In the genomic region with DNA sequence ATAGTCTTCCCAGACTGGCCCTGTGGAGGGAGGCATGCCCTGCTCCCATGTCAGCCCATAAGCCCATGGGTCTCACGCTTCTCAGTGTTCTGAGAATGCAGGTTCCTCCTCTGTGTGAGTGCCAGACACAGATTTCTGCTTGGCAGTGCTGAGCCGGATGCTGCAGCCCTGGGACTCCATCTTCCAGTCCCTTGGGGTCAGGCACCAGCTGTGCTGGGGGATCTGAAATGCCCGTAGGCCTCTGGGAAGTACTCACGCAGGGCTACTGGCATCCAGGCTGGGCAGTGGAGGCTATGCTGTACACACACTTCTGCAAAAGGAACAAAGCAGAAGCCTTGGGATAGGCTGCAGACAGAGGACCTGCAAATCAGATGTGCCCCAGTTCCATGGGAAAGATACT, we compare ENCODE assay signal across 18 cellular contexts.
DNase-seq lines count a peak whose midpoint lies in the region; ATAC-seq and TF ChIP-seq lines count a peak whose summit lies in the region.
"Had no signal": no experiment of that assay in that cellular context is flagged by ENCODE, and none has a peak within 500 bp of the region (broad histone marks: within the 10 kb centered on the region; RNA-seq: fewer than 3 reads in every experiment).

No MANE protein-coding gene starts in this region.

- H3K4me1 Mint-ChIP-seq in glutamatergic neuron (ENCODE audit: low read depth, unreplicated experiment) = peaks cover 2% of the 10 kb centered on the region
- H3K4me1 Mint-ChIP-seq in stimulated activated memory B cell treated with anti-CD40 and anti-IgM and Interleukin-4, amounts not matched to agents 10 μg/mL and 1 μg/mL and 100 μg/mL, for 72 hours = no peaks in the 10 kb centered on the region
- H3K4me1 Mint-ChIP-seq in activated CD8-positive, alpha-beta T cell treated with anti-CD3 and anti-CD28 coated beads, Interleukin-2, amount 10 ng/mL, durations not matched to agents 7 days and 5 days (ENCODE audit: low read depth) = no peaks in the 10 kb centered on the region
- H3K4me1 Mint-ChIP-seq: CD4-positive, CD25-positive, alpha-beta regulatory T cell had no signal

- no peak overlapping the region for H3K27ac Mint-ChIP-seq in glutamatergic neuron (ENCODE audit: unreplicated experiment)
- no peak overlapping the region for H3K27ac Mint-ChIP-seq in stimulated activated memory B cell treated with anti-CD40 and anti-IgM and Interleukin-4, amounts not matched to agents 10 μg/mL and 1 μg/mL and 100 μg/mL, for 72 hours
- no peak overlapping the region for H3K27ac Mint-ChIP-seq in activated CD8-positive, alpha-beta T cell treated with anti-CD3 and anti-CD28 coated beads, Interleukin-2, amount 10 ng/mL, durations not matched to agents 7 days and 5 days
- H3K27ac Mint-ChIP-seq: CD4-positive, CD25-positive, alpha-beta regulatory T cell; CD8-positive, alpha-beta T cell had no signal

- H3K23ac ChIP-seq in neuronal stem cell (ENCODE audit: low read depth, low read length, poor library complexity) = no peak overlapping the region

- POLR2A ChIA-PET in activated CD8-positive, alpha-beta T cell treated with anti-CD3 and anti-CD28 coated beads, Interleukin-2, amount 10 ng/mL, durations not matched to agents 7 days and 5 days (lab: Charles Lee) = no interaction called here

- H3K36me3 ChIP-seq in neuronal stem cell (replicated peaks in 1 of 2; ENCODE audit: control insufficient read depth in 2 of 2, insufficient read depth in 2 of 2, low read length in 2 of 2) (no peaks in the 10 kb centered on the region), upper lobe of right lung (no peaks in the 10 kb centered on the region)
- H3K36me3 ChIP-seq: BLaER1 had no signal

- H2BK5ac ChIP-seq in neuronal stem cell (ENCODE audit: low read length) = no peak overlapping the region

- H3K18ac ChIP-seq in neuronal stem cell (ENCODE audit: low read length) = peak overlapping the region; percentile 91

- H2AK5ac ChIP-seq in neuronal stem cell (ENCODE audit: low read depth, low read length) = no peak overlapping the region

- H3K27ac ChIP-seq in neuronal stem cell (replicated peaks; ENCODE audit: low read length) (no peak overlapping the region), upper lobe of right lung (no peak overlapping the region)
- H3K27ac ChIP-seq: BLaER1, C4-2B, GM23248 had no signal

- no peak overlapping the region for H3K9ac ChIP-seq in neuronal stem cell (ENCODE audit: low read depth, low read length, poor library complexity)
- H3K9ac ChIP-seq: BLaER1, GM23248 had no signal

- H4K8ac ChIP-seq in neuronal stem cell (ENCODE audit: low read depth, low read length) = no peak overlapping the region

- DNase-seq in glutamatergic neuron (peak; percentile 18), neuronal stem cell (ENCODE audit: low spot score) (no peak), upper lobe of right lung (no peak), COLO668 (lab: John Stamatoyannopoulos, UW; ENCODE audit: unreplicated experiment) (no peak), glomerular visceral epithelial cell (ENCODE audit: extremely low spot score) (no peak)
- DNase-seq in activated CD8-positive, alpha-beta T cell treated with anti-CD3 and anti-CD28 coated beads, Interleukin-2, amount 10 ng/mL, durations not matched to agents 7 days and 5 days = no peak
- DNase-seq: CD4-positive, CD25-positive, alpha-beta regulatory T cell; CD8-positive, alpha-beta T cell; DMS53; DMS79 treated with DMSO at 0.1 percent for 48 hours; GF-D8; GM23248; H7; HCEC 1CT had no signal

- H3K4me3 ChIP-seq in neuronal stem cell (ENCODE audit: low read length in 2 of 2) = no peak overlapping the region
- H3K4me3 ChIP-seq in upper lobe of right lung = no peak overlapping the region
- H3K4me3 ChIP-seq: BLaER1, GM23248 had no signal

- no peak overlapping the region for H3K14ac ChIP-seq in neuronal stem cell (ENCODE audit: low read length)

- H3K27me3 ChIP-seq in neuronal stem cell (ENCODE audit: control insufficient read depth in 3 of 3, insufficient read depth in 3 of 3, low read depth in 1 of 3, low read length in 3 of 3) = no peaks in the 10 kb centered on the region
- H3K27me3 ChIP-seq in upper lobe of right lung = no peaks in the 10 kb centered on the region
- H3K27me3 ChIP-seq: BLaER1 had no signal

- H3K4me2 ChIP-seq in neuronal stem cell (ENCODE audit: insufficient read depth, low read length, poor library complexity, severe bottlenecking) = no peak overlapping the region
- H3K4me2 ChIP-seq: BLaER1 had no signal

- H4K91ac ChIP-seq in neuronal stem cell (ENCODE audit: low read depth, low read length, poor library complexity) = no peak overlapping the region

- H3K9me3 ChIP-seq in neuronal stem cell (replicated peaks in 1 of 2; ENCODE audit: control insufficient read depth in 2 of 2, insufficient read depth in 1 of 2, low read depth in 1 of 2, low read length in 2 of 2) (no peaks in the 10 kb centered on the region), upper lobe of right lung (no peaks in the 10 kb centered on the region)
- H3K9me3 ChIP-seq: BLaER1 had no signal

- no peak overlapping the region for H2BK120ac ChIP-seq in neuronal stem cell (ENCODE audit: low read depth, low read length)

- peak overlapping the region; percentile 30 for H2BK15ac ChIP-seq in neuronal stem cell (ENCODE audit: low read length)

- H3K4me3 Mint-ChIP-seq in glutamatergic neuron (ENCODE audit: unreplicated experiment) = no peak overlapping the region
- no peak overlapping the region for H3K4me3 Mint-ChIP-seq in stimulated activated memory B cell treated with anti-CD40 and anti-IgM and Interleukin-4, amounts not matched to agents 10 μg/mL and 1 μg/mL and 100 μg/mL, for 72 hours
- no peak overlapping the region for H3K4me3 Mint-ChIP-seq in activated CD8-positive, alpha-beta T cell treated with anti-CD3 and anti-CD28 coated beads, Interleukin-2, amount 10 ng/mL, durations not matched to agents 7 days and 5 days
- H3K4me3 Mint-ChIP-seq: CD4-positive, CD25-positive, alpha-beta regulatory T cell; CD8-positive, alpha-beta T cell had no signal

- no peaks in the 10 kb centered on the region for H3K36me3 Mint-ChIP-seq in glutamatergic neuron (ENCODE audit: unreplicated experiment)
- H3K36me3 Mint-ChIP-seq in stimulated activated memory B cell treated with anti-CD40 and anti-IgM and Interleukin-4, amounts not matched to agents 10 μg/mL and 1 μg/mL and 100 μg/mL, for 72 hours = no peaks in the 10 kb centered on the region
- no peaks in the 10 kb centered on the region for H3K36me3 Mint-ChIP-seq in activated CD8-positive, alpha-beta T cell treated with anti-CD3 and anti-CD28 coated beads, Interleukin-2, amount 10 ng/mL, durations not matched to agents 7 days and 5 days (ENCODE audit: low read depth)
- H3K36me3 Mint-ChIP-seq: CD4-positive, CD25-positive, alpha-beta regulatory T cell; CD8-positive, alpha-beta T cell had no signal

- H3K4ac ChIP-seq in neuronal stem cell (ENCODE audit: low read length) = no peak overlapping the region

- H3K4me1 ChIP-seq in neuronal stem cell (ENCODE audit: control insufficient read depth in 2 of 2, insufficient read depth in 1 of 2, low read depth in 1 of 2, low read length in 2 of 2) (no peaks in the 10 kb centered on the region), upper lobe of right lung (no peaks in the 10 kb centered on the region)
- H3K4me1 ChIP-seq: BLaER1 had no signal

- H3K79me1 ChIP-seq in neuronal stem cell (ENCODE audit: low read depth, low read length) = no peaks in the 10 kb centered on the region

- ATAC-seq in stimulated activated memory B cell treated with anti-CD40 and anti-IgM and Interleukin-4, amounts not matched to agents 10 μg/mL and 1 μg/mL and 100 μg/mL, for 72 hours = peak; percentile 60
- ATAC-seq in upper lobe of right lung (peak; percentile 39), GM18517 (IDR thresholded peaks at IDR 0.05; ENCODE audit: unreplicated experiment) (no peak)
- no peak for ATAC-seq in activated CD8-positive, alpha-beta T cell treated with anti-CD3 and anti-CD28 coated beads, Interleukin-2, amount 10 ng/mL, durations not matched to agents 7 days and 5 days
- ATAC-seq: CD8-positive, alpha-beta T cell had no signal

- H3K27me3 Mint-ChIP-seq in glutamatergic neuron (ENCODE audit: unreplicated experiment) = no peaks in the 10 kb centered on the region
- no peaks in the 10 kb centered on the region for H3K27me3 Mint-ChIP-seq in stimulated activated memory B cell treated with anti-CD40 and anti-IgM and Interleukin-4, amounts not matched to agents 10 μg/mL and 1 μg/mL and 100 μg/mL, for 72 hours
- no peaks in the 10 kb centered on the region for H3K27me3 Mint-ChIP-seq in activated CD8-positive, alpha-beta T cell treated with anti-CD3 and anti-CD28 coated beads, Interleukin-2, amount 10 ng/mL, durations not matched to agents 7 days and 5 days (ENCODE audit: low read depth)
- H3K27me3 Mint-ChIP-seq: CD4-positive, CD25-positive, alpha-beta regulatory T cell had no signal

- no peaks in the 10 kb centered on the region for H3K9me3 Mint-ChIP-seq in glutamatergic neuron (ENCODE audit: unreplicated experiment)
- H3K9me3 Mint-ChIP-seq in stimulated activated memory B cell treated with anti-CD40 and anti-IgM and Interleukin-4, amounts not matched to agents 10 μg/mL and 1 μg/mL and 100 μg/mL, for 72 hours = peaks cover 3% of the 10 kb centered on the region
- H3K9me3 Mint-ChIP-seq in activated CD8-positive, alpha-beta T cell treated with anti-CD3 and anti-CD28 coated beads, Interleukin-2, amount 10 ng/mL, durations not matched to agents 7 days and 5 days (ENCODE audit: insufficient read depth) = peaks cover 16% of the 10 kb centered on the region

- TF ChIP-seq CTCF in glutamatergic neuron (IDR thresholded peaks at IDR 0.05; ENCODE audit: partially characterized antibody, unreplicated experiment) (no peak), upper lobe of right lung (IDR thresholded peaks at IDR 0.05) (no peak)

- intact Hi-C loops in upper lobe of right lung (cut with DNase I) = no loop called here

- peak overlapping the region; percentile 59 for H2AFZ ChIP-seq in neuronal stem cell (ENCODE audit: low read length)
- H2AFZ ChIP-seq: GM23248 had no signal

- CTCF ChIA-PET in activated CD8-positive, alpha-beta T cell treated with anti-CD3 and anti-CD28 coated beads, Interleukin-2, amount 10 ng/mL, durations not matched to agents 7 days and 5 days (lab: Charles Lee) = no interaction called here

- WGBS in neuronal stem cell (ENCODE audit: extremely low coverage in 2 of 2, insufficient read length in 2 of 2, insufficient replicate concordance in 1 of 2), 2 donors = no CpG with 5 or more reads among the region's 4 CpGs

- no peak overlapping the region for H2BK12ac ChIP-seq in neuronal stem cell (ENCODE audit: low read length)

Comparison
In these comparisons a context has a peak if more than half of its experiments do, and no peak if none do; other contexts are left out.
1. ATAC-seq: peak in stimulated activated memory B cell treated with anti-CD40 and anti-IgM and Interleukin-4, amounts not matched to agents 10 μg/mL and 1 μg/mL and 100 μg/mL, for 72 hours (single experiment) and upper lobe of right lung (single experiment); none in GM18517 (single experiment) and activated CD8-positive, alpha-beta T cell treated with anti-CD3 and anti-CD28 coated beads, Interleukin-2, amount 10 ng/mL, durations not matched to agents 7 days and 5 days (single experiment).